ENCODE assay signal across 8 cellular contexts in genomic region chr9:98254236-98255063, GRCh38. TPM values are rescaled to one million over a fixed set of nuclear protein-coding genes. Genes with fewer than 3 reads are reported as not detected.
DNase-seq lines count a peak whose midpoint lies in the region; ATAC-seq and TF ChIP-seq lines count a peak whose summit lies in the region.

No MANE protein-coding gene starts in this region.

- no peaks in the 10 kb centered on the region for H3K27me3 Mint-ChIP-seq in activated CD4-positive, alpha-beta T cell treated with anti-CD3 and anti-CD28 coated beads, Interleukin-2, amount 10 ng/mL, durations not matched to agents 24 days and 14 days

- H3K27me3 ChIP-seq in testis, result no peaks in the 10 kb centered on the region

- TF ChIP-seq CTCF in testis (IDR thresholded peaks at IDR 0.05) (no peak), omental fat pad (IDR thresholded peaks at IDR 0.05) (no peak)

- no peak for DNase-seq in activated CD4-positive, alpha-beta T cell treated with anti-CD3 and anti-CD28 coated beads, Interleukin-2, amount 10 ng/mL, durations not matched to agents 24 days and 14 days
- no peak for DNase-seq in activated CD4-positive, alpha-beta T cell treated with anti-CD3 and anti-CD28 coated beads, Interleukin-2, amount 50 U/mL, for 4 hours
- DNase-seq in left colon (no peak), testis (no peak), omental fat pad (ENCODE audit: low spot score) (no peak)

- H3K27ac ChIP-seq in angular gyrus (ENCODE audit: low read depth, low read length) (peak overlapping the region; percentile 7), testis (no peak overlapping the region)

- intact Hi-C loops in activated CD4-positive, alpha-beta T cell treated with anti-CD3 and anti-CD28 coated beads, Interleukin-2, amount 10 ng/mL, durations not matched to agents 24 days and 14 days (cut with micrococcal nuclease), result loop anchor here (1.0 to 5.0 kb wide), 8 partner anchors 62 to 1837 kb away; partner anchors contain the start of genes CORO2A, NCBP1, TRMO and TSTD2
- intact Hi-C loops in left colon (cut with DNase I, micrococcal nuclease), result loop anchor here (5.0 to 10.0 kb wide), 3 partner anchors 50 to 332 kb away; partner anchors contain the start of gene TRMO (in 1 of the 2)
- intact Hi-C loops in testis (cut with DNase I; ENCODE audit: low total_unique reads), result no loop called here

- H3K36me3 Mint-ChIP-seq in activated CD4-positive, alpha-beta T cell treated with anti-CD3 and anti-CD28 coated beads, Interleukin-2, amount 10 ng/mL, durations not matched to agents 24 days and 14 days (ENCODE audit: low read depth), result peaks cover 5% of the 10 kb centered on the region

- no peak overlapping the region for H3K27ac Mint-ChIP-seq in activated CD4-positive, alpha-beta T cell treated with anti-CD3 and anti-CD28 coated beads, Interleukin-2, amount 10 ng/mL, durations not matched to agents 24 days and 14 days

- peaks cover 4% of the 10 kb centered on the region for H3K4me1 ChIP-seq in testis

- H3K36me3 ChIP-seq in testis (ENCODE audit: low read depth, missing control alignments), result no peaks in the 10 kb centered on the region

- peak overlapping the region; percentile 84 for H3K4me3 Mint-ChIP-seq in activated CD4-positive, alpha-beta T cell treated with anti-CD3 and anti-CD28 coated beads, Interleukin-2, amount 10 ng/mL, durations not matched to agents 24 days and 14 days

- no peaks in the 10 kb centered on the region for H3K9me3 Mint-ChIP-seq in activated CD4-positive, alpha-beta T cell treated with anti-CD3 and anti-CD28 coated beads, Interleukin-2, amount 10 ng/mL, durations not matched to agents 24 days and 14 days

- no peaks in the 10 kb centered on the region for H3K9me3 ChIP-seq in testis

- H3K4me1 Mint-ChIP-seq in activated CD4-positive, alpha-beta T cell treated with anti-CD3 and anti-CD28 coated beads, Interleukin-2, amount 10 ng/mL, durations not matched to agents 24 days and 14 days, result peaks cover 26% of the 10 kb centered on the region

- peak; percentile 26 for ATAC-seq in left colon
- no peak for ATAC-seq in omental fat pad (ENCODE audit: low FRiP score)
- ATAC-seq in GM18867 (IDR thresholded peaks at IDR 0.05; ENCODE audit: unreplicated experiment), result no peak
- ATAC-seq in esophagus mucosa, result no peak

- peak overlapping the region; percentile 84 to 91 for H3K4me3 ChIP-seq in testis

- WGBS in testis, 2 donors, result 31 to 35% methylated on average over 6 of the region's 6 CpGs

- TF ChIP-seq POLR2A in testis (IDR thresholded peaks at IDR 0.05), result no peak

RNA-seq across cellular contexts. Expression of gene TBC1D2, which starts 1.0 kb away (rescaled TPM):
- total RNA-seq in activated CD4-positive, alpha-beta T cell treated with anti-CD3 and anti-CD28 coated beads, Interleukin-2, amount 10 ng/mL, durations not matched to agents 24 days and 14 days, result 1.6 and 1.8 TPM in 2 replicates
- total RNA-seq in left colon, result 10 to 100 TPM; 26.0 to 28.3 TPM
- 1 to 10 TPM; 8.5 to 9.2 TPM for total RNA-seq in testis
- 5.1 TPM for polyA plus RNA-seq in testis (ENCODE audit: insufficient read depth, low read depth, low replicate concordance)
- 10 to 100 TPM in 2 of 4 donors, 1 to 10 TPM in 2; 7.6 to 37.9 (median 12.4) TPM for total RNA-seq in omental fat pad
- 56.0 TPM for total RNA-seq in esophagus mucosa
